Comparison of ENCODE assay signal across 1 cellular context in the genomic region with DNA sequence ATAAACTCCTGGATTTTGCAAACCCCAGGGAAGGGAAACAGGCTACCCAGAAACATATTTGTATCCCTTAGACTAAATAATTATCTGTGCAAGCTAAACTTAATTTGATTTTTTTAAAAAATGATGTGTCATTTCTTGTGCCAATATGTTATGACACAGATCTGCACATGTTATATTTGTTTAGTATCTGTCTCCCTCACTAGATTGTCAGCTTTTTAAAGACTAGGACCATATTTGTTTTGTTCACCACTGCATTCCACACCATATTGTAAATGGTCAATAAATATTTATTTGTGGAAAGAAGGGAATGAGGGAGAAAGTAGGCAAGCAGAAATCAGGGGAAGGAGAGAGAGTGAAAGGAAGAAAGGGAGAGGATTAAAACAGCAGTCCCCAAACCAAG.
TF ChIP-seq lines count a peak whose summit lies in the region.

No MANE protein-coding gene starts in this region.

TF ChIP-seq in A549, 52 proteins besides CTCF, POLR2A, EP300 and RAD21 (continued from another document):
- TF ChIP-seq, protein P1, sequence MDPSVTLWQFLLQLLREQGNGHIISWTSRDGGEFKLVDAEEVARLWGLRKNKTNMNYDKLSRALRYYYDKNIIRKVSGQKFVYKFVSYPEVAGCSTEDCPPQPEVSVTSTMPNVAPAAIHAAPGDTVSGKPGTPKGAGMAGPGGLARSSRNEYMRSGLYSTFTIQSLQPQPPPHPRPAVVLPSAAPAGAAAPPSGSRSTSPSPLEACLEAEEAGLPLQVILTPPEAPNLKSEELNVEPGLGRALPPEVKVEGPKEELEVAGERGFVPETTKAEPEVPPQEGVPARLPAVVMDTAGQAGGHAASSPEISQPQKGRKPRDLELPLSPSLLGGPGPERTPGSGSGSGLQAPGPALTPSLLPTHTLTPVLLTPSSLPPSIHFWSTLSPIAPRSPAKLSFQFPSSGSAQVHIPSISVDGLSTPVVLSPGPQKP (IDR thresholded peaks at IDR 0.05; ENCODE audit: low read depth, low read length) = no peak
- TF ChIP-seq, protein P2, sequence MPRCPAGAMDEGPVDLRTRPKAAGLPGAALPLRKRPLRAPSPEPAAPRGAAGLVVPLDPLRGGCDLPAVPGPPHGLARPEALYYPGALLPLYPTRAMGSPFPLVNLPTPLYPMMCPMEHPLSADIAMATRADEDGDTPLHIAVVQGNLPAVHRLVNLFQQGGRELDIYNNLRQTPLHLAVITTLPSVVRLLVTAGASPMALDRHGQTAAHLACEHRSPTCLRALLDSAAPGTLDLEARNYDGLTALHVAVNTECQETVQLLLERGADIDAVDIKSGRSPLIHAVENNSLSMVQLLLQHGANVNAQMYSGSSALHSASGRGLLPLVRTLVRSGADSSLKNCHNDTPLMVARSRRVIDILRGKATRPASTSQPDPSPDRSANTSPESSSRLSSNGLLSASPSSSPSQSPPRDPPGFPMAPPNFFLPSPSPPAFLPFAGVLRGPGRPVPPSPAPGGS (IDR thresholded peaks at IDR 0.05) = no peak
- TF ChIP-seq, protein P3, sequence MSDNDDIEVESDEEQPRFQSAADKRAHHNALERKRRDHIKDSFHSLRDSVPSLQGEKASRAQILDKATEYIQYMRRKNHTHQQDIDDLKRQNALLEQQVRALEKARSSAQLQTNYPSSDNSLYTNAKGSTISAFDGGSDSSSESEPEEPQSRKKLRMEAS (IDR thresholded peaks at IDR 0.05) = no peak
- TF ChIP-seq CEBPB (IDR thresholded peaks at IDR 0.05) (no peak), EHF (CRISPR knock-in tag; IDR thresholded peaks at IDR 0.05) (no peak), FOSL2 (IDR thresholded peaks at IDR 0.05) (no peak), FOSL2 (CRISPR knock-in tag; IDR thresholded peaks at IDR 0.05) (no peak), JUNB (IDR thresholded peaks at IDR 0.05) (no peak), RFX5 (IDR thresholded peaks at IDR 0.05) (no peak)
